29 cellular contexts compared by ENCODE assay signal in genomic region chr22:19331474-19331873, GRCh38.
"Had no signal": no experiment of that assay in that cellular context is flagged by ENCODE, and none has a peak within 500 bp of the region (broad histone marks: within the 10 kb centered on the region; RNA-seq: fewer than 3 reads in every experiment).

No MANE protein-coding gene starts in this region.

- H3K27me3 ChIP-seq: neutrophil, stomach, testis, thyroid gland, transverse colon, upper lobe of left lung, uterus had no signal

- H3K36me3 ChIP-seq: uterus had no signal

- H3K4me1 Mint-ChIP-seq: naive thymus-derived CD8-positive, alpha-beta T cell; nephron; neural crest cell; stimulated activated memory B cell treated with anti-CD40 and anti-IgM and Interleukin-4, amounts not matched to agents 10 μg/mL and 1 μg/mL and 100 μg/mL, for 72 hours had no signal

- H3K4me3 Mint-ChIP-seq: naive thymus-derived CD8-positive, alpha-beta T cell; nephron; neural crest cell; stimulated activated memory B cell treated with anti-CD40 and anti-IgM and Interleukin-4, amounts not matched to agents 10 μg/mL and 1 μg/mL and 100 μg/mL, for 72 hours had no signal

- H3K27ac ChIP-seq: lower lobe of right lung, neutrophil, prostate gland, skin epidermis, stomach, testis, thyroid gland, transverse colon, upper lobe of left lung, uterus had no signal

- ATAC-seq: left cardiac atrium; naive thymus-derived CD8-positive, alpha-beta T cell; right cardiac atrium; sciatic nerve; stimulated activated memory B cell treated with anti-CD40 and anti-IgM and Interleukin-4, amounts not matched to agents 10 μg/mL and 1 μg/mL and 100 μg/mL, for 72 hours; stimulated activated naive CD8-positive, alpha-beta T cell treated with anti-CD3 and anti-CD28 coated beads, Interleukin-15, Interleukin-2, amounts not matched to agents 100 U/mL and 50 U/mL, for 24 hours had no signal

- H3K4me1 ChIP-seq: lower lobe of right lung, prostate gland, stomach, testis, upper lobe of left lung, uterus had no signal

- DNase-seq: hippocampal formation; kidney glomerular epithelial cell; left cardiac atrium; lower lobe of right lung; mammary epithelial cell; mesenchymal stem cell; naive thymus-derived CD8-positive, alpha-beta T cell; occipital lobe; retina; right cardiac atrium; stimulated activated CD4-positive, alpha-beta T cell treated with anti-CD3 and anti-CD28 coated beads, Interleukin-12 subunit alpha, Interleukin-12 subunit beta, amount 100 ng/mL, for 4 hours; stimulated activated CD4-positive, alpha-beta T cell treated with anti-CD3 and anti-CD28 coated beads, Interleukin-15, amount 100 ng/mL, for 24 hours; stimulated activated CD4-positive, alpha-beta T cell treated with anti-CD3 and anti-CD28 coated beads, Interleukin-2, amount 100 ng/mL, for 24 hours; stimulated activated CD4-positive, alpha-beta T cell treated with anti-CD3 and anti-CD28 coated beads, Interleukin-4, amount 100 ng/mL, for 1 hour; stimulated activated naive CD8-positive, alpha-beta T cell treated with anti-CD3 and anti-CD28 coated beads, Interleukin-15, Interleukin-2, amounts not matched to agents 100 U/mL and 50 U/mL, for 24 hours; stomach; testis; thyroid gland; transverse colon; uterus had no signal

- H3K27ac Mint-ChIP-seq: naive thymus-derived CD8-positive, alpha-beta T cell; nephron; stimulated activated memory B cell treated with anti-CD40 and anti-IgM and Interleukin-4, amounts not matched to agents 10 μg/mL and 1 μg/mL and 100 μg/mL, for 72 hours had no signal

- H3K4me3 ChIP-seq: lower lobe of right lung, prostate gland, skin epidermis, stomach, testis, thyroid gland, transverse colon, upper lobe of left lung, uterus had no signal

- H3K27me3 Mint-ChIP-seq: naive thymus-derived CD8-positive, alpha-beta T cell; stimulated activated memory B cell treated with anti-CD40 and anti-IgM and Interleukin-4, amounts not matched to agents 10 μg/mL and 1 μg/mL and 100 μg/mL, for 72 hours had no signal

- FAIRE-seq: keratinocyte had no signal

- H3K9me3 ChIP-seq: neutrophil, prostate gland, testis, thyroid gland had no signal
